Comparison of ENCODE assay signal across 8 cellular contexts in the genomic region with DNA sequence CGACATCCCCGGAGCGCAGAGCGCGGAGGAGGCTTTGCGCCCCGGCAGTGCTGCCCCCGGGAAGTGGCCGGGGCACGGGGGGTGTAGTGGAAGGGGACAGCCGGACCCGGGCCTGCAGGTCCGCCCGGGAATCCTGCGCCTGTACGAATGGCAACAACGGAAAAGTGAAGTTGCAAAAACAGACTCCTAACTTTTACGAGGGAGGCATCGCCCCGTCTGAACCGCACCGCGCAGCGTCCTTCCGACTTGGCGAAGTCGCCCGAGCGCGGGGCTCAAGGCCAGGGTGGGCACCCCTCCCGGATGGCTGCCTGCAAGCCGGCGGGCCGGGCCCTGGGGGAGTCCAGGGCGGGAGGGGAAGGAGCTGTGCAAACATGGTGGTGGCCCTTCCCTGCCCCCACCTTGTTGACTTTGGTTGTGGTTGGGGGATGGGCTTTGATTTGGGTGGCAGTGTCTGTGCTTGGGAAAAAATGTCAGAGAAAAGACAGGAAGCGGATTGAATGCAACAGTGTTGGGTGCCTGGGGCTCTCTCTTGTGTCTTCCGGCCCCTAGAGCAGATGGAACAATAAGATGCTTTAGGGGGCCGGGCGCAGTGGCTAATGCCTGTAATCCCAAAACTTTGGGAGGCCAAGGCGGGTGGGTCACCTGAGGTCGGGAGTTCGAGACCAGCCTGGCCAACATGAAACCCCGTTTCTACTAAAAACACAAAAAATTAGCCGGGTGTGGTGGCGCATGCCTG.
DNase-seq lines count a peak whose midpoint lies in the region; ATAC-seq lines count a peak whose summit lies in the region.

No MANE protein-coding gene starts in this region.

- H3K4me1 Mint-ChIP-seq in effector memory CD8-positive, alpha-beta T cell (ENCODE audit: low read depth in 2 of 2), result peaks cover 53 to 55% of the 10 kb centered on the region in 2 donors
- peaks cover 38% of the 10 kb centered on the region for H3K4me1 Mint-ChIP-seq in memory B cell
- H3K4me1 Mint-ChIP-seq in stimulated activated effector memory CD8-positive, alpha-beta T cell treated with anti-CD3 and anti-CD28 coated beads, Interleukin-12 subunit alpha, Interleukin-12 subunit beta, amount 100 ng/mL, for 72 hours, result peaks cover 66% of the 10 kb centered on the region

- H3K36me3 Mint-ChIP-seq in effector memory CD8-positive, alpha-beta T cell (ENCODE audit: insufficient read depth), result peaks cover 47% of the 10 kb centered on the region
- H3K36me3 Mint-ChIP-seq in memory B cell, result peaks cover 2% of the 10 kb centered on the region
- H3K36me3 Mint-ChIP-seq in stimulated activated effector memory CD8-positive, alpha-beta T cell treated with anti-CD3 and anti-CD28 coated beads, Interleukin-12 subunit alpha, Interleukin-12 subunit beta, amount 100 ng/mL, for 72 hours, result peaks cover 33% of the 10 kb centered on the region

- peak; percentile 67 to 78 for DNase-seq in NCI-H2081 (lab: John Stamatoyannopoulos, UW)
- no peak for DNase-seq in NCI-H2081 treated with DMSO at 0.1 percent for 48 hours (lab: John Stamatoyannopoulos, UW)
- DNase-seq in NCI-H345 treated with DMSO at 0.1 percent for 48 hours (lab: John Stamatoyannopoulos, UW; ENCODE audit: unreplicated experiment), result peak; percentile 51
- peak; percentile 45 to 55 for DNase-seq in activated CD4-positive, alpha-beta T cell treated with anti-CD3 and anti-CD28 coated beads, Interleukin-2, amount 50 U/mL, for 4 hours
- DNase-seq in effector memory CD8-positive, alpha-beta T cell, result peak; percentile 48 to 71 (median 49)
- DNase-seq in memory B cell (ENCODE audit: low spot score in 2 of 2), result peak; percentile 33 to 51
- DNase-seq in stimulated activated effector memory CD8-positive, alpha-beta T cell treated with anti-CD3 and anti-CD28 coated beads, Interleukin-12 subunit alpha, Interleukin-12 subunit beta, amount 100 ng/mL, for 72 hours (ENCODE audit: low spot score in 2 of 2), result peak; percentile 51 to 86

- H3K27me3 Mint-ChIP-seq in effector memory CD8-positive, alpha-beta T cell, result no peaks in the 10 kb centered on the region
- H3K27me3 Mint-ChIP-seq in memory B cell, result no peaks in the 10 kb centered on the region

- H3K9me3 Mint-ChIP-seq in effector memory CD8-positive, alpha-beta T cell, result no peaks in the 10 kb centered on the region
- H3K9me3 Mint-ChIP-seq in memory B cell, result no peaks in the 10 kb centered on the region
- H3K9me3 Mint-ChIP-seq in stimulated activated effector memory CD8-positive, alpha-beta T cell treated with anti-CD3 and anti-CD28 coated beads, Interleukin-12 subunit alpha, Interleukin-12 subunit beta, amount 100 ng/mL, for 72 hours, result no peaks in the 10 kb centered on the region

- peak overlapping the region in 1 of 2 donors; percentile 98 for H3K4me3 Mint-ChIP-seq in effector memory CD8-positive, alpha-beta T cell
- peak overlapping the region; percentile 82 for H3K4me3 Mint-ChIP-seq in memory B cell
- peak overlapping the region; percentile 99 for H3K4me3 Mint-ChIP-seq in stimulated activated effector memory CD8-positive, alpha-beta T cell treated with anti-CD3 and anti-CD28 coated beads, Interleukin-12 subunit alpha, Interleukin-12 subunit beta, amount 100 ng/mL, for 72 hours

- H3K27ac Mint-ChIP-seq in effector memory CD8-positive, alpha-beta T cell, result peak overlapping the region; percentile 96 to 98
- H3K27ac Mint-ChIP-seq in memory B cell, result peak overlapping the region; percentile 91
- H3K27ac Mint-ChIP-seq in stimulated activated effector memory CD8-positive, alpha-beta T cell treated with anti-CD3 and anti-CD28 coated beads, Interleukin-12 subunit alpha, Interleukin-12 subunit beta, amount 100 ng/mL, for 72 hours, result peak overlapping the region; percentile 96

- peak; percentile 18 for ATAC-seq in effector memory CD8-positive, alpha-beta T cell (replicated peaks)
- ATAC-seq in memory B cell (ENCODE audit: low read depth), result peak; percentile 10
- peak; percentile 3 for ATAC-seq in stimulated activated effector memory CD8-positive, alpha-beta T cell treated with anti-CD3 and anti-CD28 coated beads, Interleukin-12 subunit alpha, Interleukin-12 subunit beta, amount 100 ng/mL, for 72 hours
- ATAC-seq in HG03039 (IDR thresholded peaks at IDR 0.05; ENCODE audit: unreplicated experiment), result no peak
